ENCODE assay signal across 1 cellular context in the genomic region with DNA sequence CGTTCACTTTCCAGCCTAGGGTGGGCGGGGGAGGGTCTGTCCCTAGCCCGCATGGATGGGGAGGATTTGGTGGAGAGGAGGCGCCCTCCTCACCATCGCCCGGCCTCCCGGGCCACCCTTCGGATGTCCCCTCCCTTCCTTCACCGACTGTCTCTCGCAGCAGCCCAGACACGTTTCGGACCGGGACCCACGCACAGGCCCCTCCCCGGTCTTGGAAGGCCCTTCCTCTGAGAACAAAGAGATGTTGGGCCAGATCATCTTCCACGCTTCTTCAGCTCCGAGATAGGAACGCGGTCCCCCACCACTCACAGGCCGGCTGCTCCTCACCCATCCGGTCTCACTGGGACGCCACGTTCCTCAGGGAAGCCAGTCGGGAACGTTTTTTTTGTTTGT.
TF ChIP-seq lines count a peak whose summit lies in the region.

No MANE protein-coding gene starts in this region.

TF ChIP-seq in GM23338, 12 proteins besides CTCF, POLR2A, EP300 and RAD21 (continued from another document):
- TF ChIP-seq, protein P1, sequence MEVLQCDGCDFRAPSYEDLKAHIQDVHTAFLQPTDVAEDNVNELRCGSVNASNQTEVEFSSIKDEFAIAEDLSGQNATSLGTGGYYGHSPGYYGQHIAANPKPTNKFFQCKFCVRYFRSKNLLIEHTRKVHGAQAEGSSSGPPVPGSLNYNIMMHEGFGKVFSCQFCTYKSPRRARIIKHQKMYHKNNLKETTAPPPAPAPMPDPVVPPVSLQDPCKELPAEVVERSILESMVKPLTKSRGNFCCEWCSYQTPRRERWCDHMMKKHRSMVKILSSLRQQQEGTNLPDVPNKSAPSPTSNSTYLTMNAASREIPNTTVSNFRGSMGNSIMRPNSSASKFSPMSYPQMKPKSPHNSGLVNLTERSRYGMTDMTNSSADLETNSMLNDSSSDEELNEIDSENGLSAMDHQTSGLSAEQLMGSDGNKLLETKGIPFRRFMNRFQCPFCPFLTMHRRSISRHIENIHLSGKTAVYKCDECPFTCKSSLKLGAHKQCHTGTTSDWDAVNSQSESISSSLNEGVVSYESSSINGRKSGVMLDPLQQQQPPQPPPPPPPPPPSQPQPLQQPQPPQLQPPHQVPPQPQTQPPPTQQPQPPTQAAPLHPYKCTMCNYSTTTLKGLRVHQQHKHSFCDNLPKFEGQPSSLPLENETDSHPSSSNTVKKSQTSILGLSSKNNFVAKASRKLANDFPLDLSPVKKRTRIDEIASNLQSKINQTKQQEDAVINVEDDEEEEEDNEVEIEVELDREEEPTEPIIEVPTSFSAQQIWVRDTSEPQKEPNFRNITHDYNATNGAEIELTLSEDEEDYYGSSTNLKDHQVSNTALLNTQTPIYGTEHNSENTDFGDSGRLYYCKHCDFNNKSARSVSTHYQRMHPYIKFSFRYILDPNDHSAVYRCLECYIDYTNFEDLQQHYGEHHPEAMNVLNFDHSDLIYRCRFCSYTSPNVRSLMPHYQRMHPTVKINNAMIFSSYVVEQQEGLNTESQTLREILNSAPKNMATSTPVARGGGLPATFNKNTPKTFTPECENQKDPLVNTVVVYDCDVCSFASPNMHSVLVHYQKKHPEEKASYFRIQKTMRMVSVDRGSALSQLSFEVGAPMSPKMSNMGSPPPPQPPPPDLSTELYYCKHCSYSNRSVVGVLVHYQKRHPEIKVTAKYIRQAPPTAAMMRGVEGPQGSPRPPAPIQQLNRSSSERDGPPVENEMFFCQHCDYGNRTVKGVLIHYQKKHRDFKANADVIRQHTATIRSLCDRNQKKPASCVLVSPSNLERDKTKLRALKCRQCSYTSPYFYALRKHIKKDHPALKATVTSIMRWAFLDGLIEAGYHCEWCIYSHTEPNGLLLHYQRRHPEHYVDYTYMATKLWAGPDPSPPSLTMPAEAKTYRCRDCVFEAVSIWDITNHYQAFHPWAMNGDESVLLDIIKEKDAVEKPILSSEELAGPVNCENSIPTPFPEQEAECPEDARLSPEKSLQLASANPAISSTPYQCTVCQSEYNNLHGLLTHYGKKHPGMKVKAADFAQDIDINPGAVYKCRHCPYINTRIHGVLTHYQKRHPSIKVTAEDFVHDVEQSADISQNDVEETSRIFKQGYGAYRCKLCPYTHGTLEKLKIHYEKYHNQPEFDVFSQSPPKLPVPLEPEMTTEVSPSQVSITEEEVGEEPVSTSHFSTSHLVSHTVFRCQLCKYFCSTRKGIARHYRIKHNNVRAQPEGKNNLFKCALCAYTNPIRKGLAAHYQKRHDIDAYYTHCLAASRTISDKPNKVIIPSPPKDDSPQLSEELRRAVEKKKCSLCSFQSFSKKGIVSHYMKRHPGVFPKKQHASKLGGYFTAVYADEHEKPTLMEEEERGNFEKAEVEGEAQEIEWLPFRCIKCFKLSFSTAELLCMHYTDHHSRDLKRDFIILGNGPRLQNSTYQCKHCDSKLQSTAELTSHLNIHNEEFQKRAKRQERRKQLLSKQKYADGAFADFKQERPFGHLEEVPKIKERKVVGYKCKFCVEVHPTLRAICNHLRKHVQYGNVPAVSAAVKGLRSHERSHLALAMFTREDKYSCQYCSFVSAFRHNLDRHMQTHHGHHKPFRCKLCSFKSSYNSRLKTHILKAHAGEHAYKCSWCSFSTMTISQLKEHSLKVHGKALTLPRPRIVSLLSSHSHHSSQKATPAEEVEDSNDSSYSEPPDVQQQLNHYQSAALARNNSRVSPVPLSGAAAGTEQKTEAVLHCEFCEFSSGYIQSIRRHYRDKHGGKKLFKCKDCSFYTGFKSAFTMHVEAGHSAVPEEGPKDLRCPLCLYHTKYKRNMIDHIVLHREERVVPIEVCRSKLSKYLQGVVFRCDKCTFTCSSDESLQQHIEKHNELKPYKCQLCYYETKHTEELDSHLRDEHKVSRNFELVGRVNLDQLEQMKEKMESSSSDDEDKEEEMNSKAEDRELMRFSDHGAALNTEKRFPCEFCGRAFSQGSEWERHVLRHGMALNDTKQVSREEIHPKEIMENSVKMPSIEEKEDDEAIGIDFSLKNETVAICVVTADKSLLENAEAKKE (CRISPR knock-in tag; IDR thresholded peaks at IDR 0.05): no peak
